ENCODE assay signal across 8 cellular contexts in genomic region chr6:96520039-96520850, GRCh38. TPM values are rescaled to one million over a fixed set of nuclear protein-coding genes. Genes with fewer than 3 reads are reported as not detected.
A peak's percentile ranks its signal among the peaks of the same experiment; 100 is the strongest.
DNase-seq lines count a peak whose midpoint lies in the region; ATAC-seq and TF ChIP-seq lines count a peak whose summit lies in the region.

No MANE protein-coding gene starts in this region.

- 55% methylated on average over 7 of the region's 7 CpGs for WGBS in urinary bladder

- H3K27me3 ChIP-seq in right atrium auricular region: no peaks in the 10 kb centered on the region
- H3K27me3 ChIP-seq in ascending aorta: no peaks in the 10 kb centered on the region

- H3K36me3 ChIP-seq in right atrium auricular region (peaks cover 4% of the 10 kb centered on the region), ascending aorta (no peaks in the 10 kb centered on the region), urinary bladder (ENCODE audit: insufficient read depth) (no peaks in the 10 kb centered on the region)

- H3K4me3 ChIP-seq in right atrium auricular region (peak overlapping the region; percentile 67 to 76), ascending aorta (peak overlapping the region; percentile 76 to 89), urinary bladder (ENCODE audit: low read depth, low read length) (no peak overlapping the region)

- no peak for DNase-seq in right atrium auricular region (ENCODE audit: low spot score)
- no peak for DNase-seq in cardiac septum (ENCODE audit: low spot score)
- no peak for DNase-seq in ascending aorta (ENCODE audit: low spot score in 2 of 2)
- peak in 1 of 2 donors; percentile 33 for DNase-seq in left colon
- no peak for DNase-seq in NAMALWA (ENCODE audit: low spot score)
- DNase-seq in activated CD8-positive, alpha-beta memory T cell treated with anti-CD3 and anti-CD28 coated beads, Interleukin-2, amount 50 U/mL, for 4 hours: no peak
- DNase-seq in GF-D8 (lab: John Stamatoyannopoulos, UW): no peak

- intact Hi-C loops in cardiac septum (cut with DNase I) (loop anchor here (5.0 kb wide), 1 partner anchor 377 kb away; the partner anchor contains the start of gene NDUFAF4), ascending aorta (cut with DNase I) (loop anchor here (2.0 to 10.0 kb wide), 4 partner anchors 317 to 945 kb away; partner anchors contain the start of genes GPR63 and MANEA), left colon (cut with DNase I, micrococcal nuclease) (no loop called here)

- peak; percentile 11 for ATAC-seq in left colon

- no peaks in the 10 kb centered on the region for H3K9me3 ChIP-seq in right atrium auricular region
- no peaks in the 10 kb centered on the region for H3K9me3 ChIP-seq in ascending aorta

- H3K4me1 ChIP-seq in right atrium auricular region (peaks cover 0 to 28% of the 10 kb centered on the region in 2 donors), ascending aorta (peaks cover 4 to 19% of the 10 kb centered on the region in 2 donors), urinary bladder (ENCODE audit: insufficient read depth) (no peaks in the 10 kb centered on the region)

- TF ChIP-seq CTCF in right atrium auricular region (IDR thresholded peaks at IDR 0.05): no peak
- no peak for TF ChIP-seq CTCF in ascending aorta (IDR thresholded peaks at IDR 0.05)

- H3K27ac ChIP-seq in right atrium auricular region (no peak overlapping the region), ascending aorta (no peak overlapping the region), urinary bladder (ENCODE audit: low read depth) (peak overlapping the region; percentile 56)

RNA-seq across cellular contexts. Expression of gene UFL1, which starts 1.4 kb away (rescaled TPM):
- 10 to 100 TPM; 16.5 to 27.5 TPM for total RNA-seq in right atrium auricular region
- total RNA-seq in cardiac septum: 25.2 TPM
- total RNA-seq in ascending aorta: 15.4 TPM
- 10 to 100 TPM; 23.9 to 26.9 TPM for total RNA-seq in left colon
- total RNA-seq in urinary bladder: 60.2 TPM
- 20.7 TPM for polyA plus RNA-seq in urinary bladder

RNA-seq across cellular contexts. Expression of gene FHL5, which starts 42.7 kb away (rescaled TPM):
- total RNA-seq in right atrium auricular region: 10 to 100 TPM in 1 of 2 donors, under 1 TPM in 1; 0.35 to 13.8 TPM
- total RNA-seq in cardiac septum: 4.4 TPM
- total RNA-seq in ascending aorta: 128 TPM
- total RNA-seq in left colon: 1 to 10 TPM; 3.4 TPM
- 3.0 TPM for total RNA-seq in urinary bladder
- 12.8 TPM for polyA plus RNA-seq in urinary bladder

Comparison
In these comparisons a context has a peak if more than half of its experiments do, and no peak if none do; other contexts are left out.
1. intact Hi-C loops: an anchor here in cardiac septum (5.0 kb wide) and ascending aorta (2.0 to 10.0 kb wide); none called in left colon.